ENCODE assay signal across 29 cellular contexts in the genomic region with DNA sequence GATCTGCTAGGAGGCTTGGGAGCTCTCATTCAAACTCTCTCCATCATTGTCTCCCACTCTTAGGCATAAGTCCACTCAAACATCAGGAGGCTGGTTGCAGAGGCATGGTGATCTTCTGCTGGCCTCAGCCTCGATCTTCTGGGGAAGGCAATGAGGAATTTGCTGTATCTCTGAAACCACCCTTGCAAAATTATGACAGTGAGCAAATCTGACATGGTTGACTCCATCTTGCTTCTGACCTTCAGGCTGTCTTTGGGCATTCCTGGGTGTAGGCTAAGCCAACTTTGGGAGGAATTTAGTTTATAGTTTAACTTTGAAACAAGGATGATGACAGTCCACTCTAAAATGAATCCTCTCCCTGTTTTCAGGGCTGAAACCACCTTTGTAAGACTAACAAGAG.
"Had no signal": no experiment of that assay in that cellular context is flagged by ENCODE, and none has a peak within 500 bp of the region (broad histone marks: within the 10 kb centered on the region; RNA-seq: fewer than 3 reads in every experiment).

No MANE protein-coding gene starts in this region.

- H3K36me3 ChIP-seq: left lung, lower lobe of right lung, pancreas, prostate gland, spleen, suprapubic skin, thoracic aorta, tibial artery, upper lobe of right lung had no signal

- H3K4me1 ChIP-seq: prostate gland had no signal

- H3K27ac Mint-ChIP-seq: immature natural killer cell; nephron; stimulated activated effector memory CD8-positive, alpha-beta T cell treated with anti-CD3 and anti-CD28 coated beads, Interleukin-12 subunit alpha, Interleukin-12 subunit beta, amount 100 ng/mL, for 72 hours; stimulated activated naive CD8-positive, alpha-beta T cell treated with anti-CD3 and anti-CD28 coated beads, Interleukin-15, Interleukin-2, amounts not matched to agents 100 ng/mL and 50 ng/mL, for 24 hours had no signal

- H3K27me3 ChIP-seq: left lung, pancreas, suprapubic skin, upper lobe of right lung had no signal

- H3K9me3 ChIP-seq: left lung, lower lobe of right lung, pancreas, prostate gland, spleen, suprapubic skin, thoracic aorta, tibial artery, upper lobe of right lung had no signal

- DNase-seq: hypothalamus; immature natural killer cell; kidney; left colon; left lung; lower lobe of right lung; mammary epithelial cell; mesenchymal stem cell; naive thymus-derived CD8-positive, alpha-beta T cell; nucleus accumbens; pancreas; posterior cingulate gyrus; retina; right cardiac atrium; small intestine; spleen; stimulated activated CD4-positive, alpha-beta T cell treated with anti-CD3 and anti-CD28 coated beads, Interleukin-4, amount 100 ng/mL, for 24 hours; stimulated activated naive CD4-positive, alpha-beta T cell; tibial artery; trophoblast cell; upper lobe of right lung had no signal

- H3K27ac ChIP-seq: left lung, lower lobe of right lung, pancreas, prostate gland, spleen, suprapubic skin, thoracic aorta, tibial artery, upper lobe of right lung had no signal

- H3K4me3 Mint-ChIP-seq: immature natural killer cell; naive thymus-derived CD8-positive, alpha-beta T cell; nephron; neural crest cell; stimulated activated effector memory CD8-positive, alpha-beta T cell treated with anti-CD3 and anti-CD28 coated beads, Interleukin-12 subunit alpha, Interleukin-12 subunit beta, amount 100 ng/mL, for 72 hours; stimulated activated naive CD8-positive, alpha-beta T cell treated with anti-CD3 and anti-CD28 coated beads, Interleukin-15, Interleukin-2, amounts not matched to agents 100 ng/mL and 50 ng/mL, for 24 hours had no signal

- H3K4me3 ChIP-seq: left lung, lower lobe of right lung, pancreas, prostate gland, spleen, suprapubic skin, thoracic aorta, tibial artery, upper lobe of right lung had no signal

- ATAC-seq: left colon; left lung; lower lobe of right lung; naive thymus-derived CD8-positive, alpha-beta T cell; pancreas; right cardiac atrium; sciatic nerve; stimulated activated effector memory CD8-positive, alpha-beta T cell treated with anti-CD3 and anti-CD28 coated beads, Interleukin-12 subunit alpha, Interleukin-12 subunit beta, amount 100 ng/mL, for 72 hours; upper lobe of right lung had no signal

- H3K4me1 Mint-ChIP-seq: stimulated activated effector memory CD8-positive, alpha-beta T cell treated with anti-CD3 and anti-CD28 coated beads, Interleukin-12 subunit alpha, Interleukin-12 subunit beta, amount 100 ng/mL, for 72 hours had no signal

- H3K9me3 Mint-ChIP-seq: immature natural killer cell; naive thymus-derived CD8-positive, alpha-beta T cell; nephron; neural crest cell; stimulated activated effector memory CD8-positive, alpha-beta T cell treated with anti-CD3 and anti-CD28 coated beads, Interleukin-12 subunit alpha, Interleukin-12 subunit beta, amount 100 ng/mL, for 72 hours; stimulated activated naive CD8-positive, alpha-beta T cell treated with anti-CD3 and anti-CD28 coated beads, Interleukin-15, Interleukin-2, amounts not matched to agents 100 ng/mL and 50 ng/mL, for 24 hours had no signal

- H3K36me3 Mint-ChIP-seq: immature natural killer cell; naive thymus-derived CD8-positive, alpha-beta T cell; stimulated activated effector memory CD8-positive, alpha-beta T cell treated with anti-CD3 and anti-CD28 coated beads, Interleukin-12 subunit alpha, Interleukin-12 subunit beta, amount 100 ng/mL, for 72 hours had no signal
